In genomic region chr14:65100905-65101541, GRCh38 we compare ENCODE assay signal across 8 cellular contexts. TPM values are rescaled to one million over a fixed set of nuclear protein-coding genes. Genes with fewer than 3 reads are reported as not detected.
DNase-seq lines count a peak whose midpoint lies in the region; ATAC-seq, FAIRE-seq and TF ChIP-seq lines count a peak whose summit lies in the region.

No MANE protein-coding gene starts in this region.

- peak; percentile 30 for DNase-seq in RKO (ENCODE audit: low spot score)
- DNase-seq in epithelial cell of prostate (ENCODE audit: low read depth, low spot score) = no peak
- no peak for DNase-seq in pancreas
- no peak for DNase-seq in DMS53 (lab: John Stamatoyannopoulos, UW)
- DNase-seq in DMS153 (lab: John Stamatoyannopoulos, UW) = no peak

- peak overlapping the region; percentile 89 for H3K9ac ChIP-seq in ES-I3 (ENCODE audit: low read depth, low read length)

- TF ChIP-seq CTCF in pancreas (IDR thresholded peaks at IDR 0.05) = no peak

- H3K27ac ChIP-seq in epithelial cell of prostate (peak overlapping the region; percentile 68), pancreas (no peak overlapping the region)

- intact Hi-C loops in pancreas (cut with DNase I) = no loop called here

- no peaks in the 10 kb centered on the region for H3K4me1 ChIP-seq in ES-I3 (ENCODE audit: insufficient read depth, low read length)
- peaks cover 0 to 36% (median 0%) of the 10 kb centered on the region in 3 donors for H3K4me1 ChIP-seq in pancreas

- FAIRE-seq in pancreas (lab: Jason Lieb, UNC) = no peak

- H3K36me3 ChIP-seq in ES-I3 (ENCODE audit: insufficient read depth, low read length) = peaks cover 7% of the 10 kb centered on the region; the same call in 1 of the 2 replicates
- H3K36me3 ChIP-seq in pancreas = no peaks in the 10 kb centered on the region

- ATAC-seq in pancreas = no peak
- no peak for ATAC-seq in GM18498 (IDR thresholded peaks at IDR 0.05; ENCODE audit: unreplicated experiment)
- no peak for ATAC-seq in GM21737 (IDR thresholded peaks at IDR 0.05; ENCODE audit: unreplicated experiment)

- H3K9me3 ChIP-seq in ES-I3 (ENCODE audit: control insufficient read depth, insufficient read depth, low read length) = no peaks in the 10 kb centered on the region
- no peaks in the 10 kb centered on the region for H3K9me3 ChIP-seq in pancreas

- no peaks in the 10 kb centered on the region for H3K27me3 ChIP-seq in pancreas

- WGBS in pancreas, 2 donors = 33 to 45% methylated on average over 6 of the region's 6 CpGs

- peak overlapping the region; percentile 58 to 96 (median 76) for H3K4me3 ChIP-seq in pancreas

RNA-seq across cellular contexts. Expression of gene MAX, which starts 1.3 kb away (rescaled TPM):
- 10 to 100 TPM; 28.6 to 48.9 (median 40.4) TPM for total RNA-seq in pancreas
- polyA plus RNA-seq in pancreas = 10 to 100 TPM; 19.7 to 29.0 TPM
